ENCODE assay signal across 28 cellular contexts in the genomic region with DNA sequence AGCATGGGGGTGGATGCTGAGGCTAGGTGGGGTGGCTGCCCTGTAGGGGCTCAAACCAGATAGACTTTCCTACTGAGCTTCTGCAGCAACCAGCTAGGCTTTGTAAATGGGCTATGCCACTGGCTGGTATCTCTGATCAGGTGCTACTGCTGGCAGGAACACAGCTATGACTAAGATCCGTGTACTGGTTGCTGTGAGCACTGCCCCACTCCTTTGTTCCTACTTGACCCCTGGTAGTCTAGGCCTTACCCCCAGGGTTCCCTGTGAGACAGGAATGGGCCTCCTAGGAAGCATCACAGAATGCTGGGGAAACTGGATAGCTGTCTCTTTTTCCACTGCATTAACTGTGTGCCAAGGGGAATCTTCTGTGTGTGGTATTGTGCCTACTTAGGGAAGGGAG. TPM values are rescaled to one million over a fixed set of nuclear protein-coding genes. Genes with fewer than 3 reads are reported as not detected.
DNase-seq lines count a peak whose midpoint lies in the region; ATAC-seq, FAIRE-seq and TF ChIP-seq lines count a peak whose summit lies in the region.
"Had no signal": no experiment of that assay in that cellular context is flagged by ENCODE, and none has a peak within 500 bp of the region (broad histone marks: within the 10 kb centered on the region; RNA-seq: fewer than 3 reads in every experiment).

No MANE protein-coding gene starts in this region.

- intact Hi-C loops in heart left ventricle (cut with DNase I) (no loop called here), cardiac septum (cut with DNase I) (no loop called here), stomach (cut with DNase I; ENCODE audit: low total_unique reads) (no loop called here), kidney (cut with DNase I) (no loop called here)

- DNase-seq in heart left ventricle (no peak), cardiac septum (ENCODE audit: low spot score) (no peak), astrocyte of the spinal cord (ENCODE audit: low read depth, low spot score) (peak; percentile 11), foreskin keratinocyte (peak; percentile 4 to 17), stomach (peak; percentile 47), kidney (no peak)
- DNase-seq in stimulated activated naive CD4-positive, alpha-beta T cell (lab: John Stamatoyannopoulos, UW): no peak
- DNase-seq: 8988T; activated CD4-positive, alpha-beta T cell treated with anti-CD3 and anti-CD28 coated beads for 4 hours; activated CD8-positive, alpha-beta memory T cell treated with anti-CD3 and anti-CD28 coated beads for 24 hours; activated effector memory CD4-positive, alpha-beta T cell treated with Interleukin-2 at 50 U/mL for 16 hours; activated naive CD8-positive, alpha-beta T cell treated with anti-CD3 and anti-CD28 coated beads, Interleukin-2, amount 10 ng/mL, durations not matched to agents 7 days and 5 days; CD4-positive, alpha-beta memory T cell; cerebellar nuclear complex; EL; foreskin melanocyte; immature natural killer cell; left lung; NCI-H1105; NCI-H2029; stimulated activated naive CD8-positive, alpha-beta T cell treated with anti-CD3 and anti-CD28 coated beads, Interleukin-15, amount 100 ng/mL, for 72 hours; thyroid gland had no signal

- ATAC-seq in heart left ventricle (peak; percentile 55 to 78 (median 64)), foreskin keratinocyte (no peak), HG03432 (IDR thresholded peaks at IDR 0.05; ENCODE audit: unreplicated experiment) (no peak)
- ATAC-seq: left lung; natural killer cell treated with Interleukin-12 subunit alpha and Interleukin-12 subunit beta and Interleukin-15 and Interleukin-18, amount 100 ng/mL, for 72 hours; stimulated activated naive CD8-positive, alpha-beta T cell treated with anti-CD3 and anti-CD28 coated beads, Interleukin-15, amount 100 ng/mL, for 72 hours had no signal

- H3K9me3 ChIP-seq in heart left ventricle (no peaks in the 10 kb centered on the region), stomach (no peaks in the 10 kb centered on the region), kidney (ENCODE audit: control insufficient read depth in 1 of 2, low read length in 2 of 2) (no peaks in the 10 kb centered on the region)
- H3K9me3 ChIP-seq: left lung, thyroid gland had no signal

- WGBS in heart left ventricle, 4 donors: 33 to 61% (median 43%) methylated on average over 1 of the region's 1 CpG
- WGBS in stomach, 5 donors: 30 to 67% (median 50%) methylated on average over 1 of the region's 1 CpG

- no peak overlapping the region for H3K9ac ChIP-seq in kidney (ENCODE audit: low read length in 2 of 2)

- H3K27ac ChIP-seq in heart left ventricle: no peak overlapping the region
- no peak overlapping the region for H3K27ac ChIP-seq in foreskin keratinocyte
- peak overlapping the region in 1 of 5 donors; percentile 15 for H3K27ac ChIP-seq in stomach
- H3K27ac ChIP-seq in kidney (ENCODE audit: low read depth in 2 of 2, low read length in 2 of 2): no peak overlapping the region
- H3K27ac ChIP-seq: epithelial cell of prostate, left lung, skin epidermis, thyroid gland had no signal

- H3K4me3 ChIP-seq in heart left ventricle (no peak overlapping the region), astrocyte of the spinal cord (ENCODE audit: low read depth, low read length) (no peak overlapping the region), stomach (no peak overlapping the region), kidney (ENCODE audit: low read length in 2 of 2) (no peak overlapping the region)
- H3K4me3 ChIP-seq: left lung, skin epidermis, thyroid gland had no signal

- H3K27me3 ChIP-seq in heart left ventricle (no peaks in the 10 kb centered on the region), foreskin keratinocyte (no peaks in the 10 kb centered on the region), stomach (no peaks in the 10 kb centered on the region)
- H3K27me3 ChIP-seq: left lung, thyroid gland had no signal

- no peak for TF ChIP-seq EP300 in stomach (IDR thresholded peaks at IDR 0.05)

- H3K4me1 ChIP-seq in heart left ventricle: peaks cover 0 to 8% (median 0%) of the 10 kb centered on the region in 12 donors
- no peaks in the 10 kb centered on the region for H3K4me1 ChIP-seq in foreskin keratinocyte
- H3K4me1 ChIP-seq in stomach: peaks cover 0 to 9% (median 4%) of the 10 kb centered on the region in 4 donors
- no peaks in the 10 kb centered on the region for H3K4me1 ChIP-seq in kidney (ENCODE audit: control insufficient read depth in 1 of 2, insufficient read depth in 1 of 2, low read depth in 1 of 2, low read length in 2 of 2)
- H3K4me1 ChIP-seq: left lung, thyroid gland had no signal

- TF ChIP-seq POLR2A in heart left ventricle (IDR thresholded peaks at IDR 0.05) (no peak), stomach (IDR thresholded peaks at IDR 0.05) (no peak)

- in situ Hi-C loops in astrocyte of the spinal cord (cut with HindIII; ENCODE audit: low sequenced_read_pairs): no loop called here

- H3K36me3 ChIP-seq in heart left ventricle (peaks cover 0 to 16% (median 0%) of the 10 kb centered on the region in 9 donors), stomach (no peaks in the 10 kb centered on the region), kidney (ENCODE audit: control insufficient read depth in 1 of 2, insufficient read depth in 2 of 2, low read length in 2 of 2) (no peaks in the 10 kb centered on the region)
- H3K36me3 ChIP-seq: left lung, thyroid gland had no signal

- FAIRE-seq in kidney (lab: Jason Lieb, UNC): no peak
- FAIRE-seq: astrocyte, GM12892 had no signal

- no peak for TF ChIP-seq CTCF in heart left ventricle (IDR thresholded peaks at IDR 0.05)
- TF ChIP-seq CTCF in astrocyte of the spinal cord (IDR thresholded peaks at IDR 0.05; ENCODE audit: low read depth, low read length): no peak
- TF ChIP-seq CTCF in foreskin keratinocyte (conservative IDR thresholded peaks at IDR 0.05): no peak
- TF ChIP-seq CTCF in stomach (IDR thresholded peaks at IDR 0.05): no peak
- no peak for TF ChIP-seq CTCF in kidney (IDR thresholded peaks at IDR 0.05; ENCODE audit: borderline replicate concordance, extremely low read depth, insufficient read depth)

RNA-seq across cellular contexts. Expression of gene GAB2, which starts 58.4 kb away (rescaled TPM):
- 10 to 100 TPM; 25.6 to 53.0 (median 32.0) TPM for total RNA-seq in heart left ventricle
- 10 to 100 TPM in 1 of 2 donors, 1 to 10 TPM in 1; 6.1 to 19.3 TPM for polyA plus RNA-seq in heart left ventricle
- 42.9 TPM for total RNA-seq in cardiac septum
- 0.53 and 0.61 TPM in 2 replicates for total RNA-seq in foreskin keratinocyte
- polyA plus RNA-seq in foreskin keratinocyte: 0.13 and 0.14 TPM in 2 replicates
- 10 to 100 TPM in 2 of 5 donors, 1 to 10 TPM in 3; 2.2 to 19.3 (median 7.6) TPM for total RNA-seq in stomach
- polyA plus RNA-seq in stomach: 10 to 100 TPM in 1 of 3 donors, 1 to 10 TPM in 2; 3.0 to 13.1 (median 9.6) TPM
- 23.6 TPM for total RNA-seq in kidney
- 3.3 TPM for polyA plus RNA-seq in kidney (ENCODE audit: insufficient read depth, low read depth, low replicate concordance)

Comparison
In these comparisons a context has a peak if more than half of its experiments do, and no peak if none do; other contexts are left out.
1. ATAC-seq: peak in heart left ventricle (4 of 4); none in foreskin keratinocyte (single experiment) and HG03432 (single experiment).
2. DNase-seq: peak in astrocyte of the spinal cord (single experiment), foreskin keratinocyte (2 of 2) and stomach (single experiment); none in heart left ventricle (0 of 5), cardiac septum (single experiment), kidney (single experiment) and stimulated activated naive CD4-positive, alpha-beta T cell (0 of 6).